Comparison of ENCODE assay signal across 31 cellular contexts in genomic region chr11:56533054-56533740, GRCh38. TPM values are rescaled to one million over a fixed set of nuclear protein-coding genes. Genes with fewer than 3 reads are reported as not detected.
"Had no signal": no experiment of that assay in that cellular context is flagged by ENCODE, and none has a peak within 500 bp of the region (broad histone marks: within the 10 kb centered on the region; RNA-seq: fewer than 3 reads in every experiment).

No MANE protein-coding gene starts in this region.

- ATAC-seq: activated CD4-positive, alpha-beta T cell treated with anti-CD3 and anti-CD28 coated beads for 36 hours; activated CD4-positive, CD25-positive, alpha-beta regulatory T cell treated with anti-CD3 and anti-CD28 coated beads, Interleukin-2, amount 50 U/mL, for 24 hours; activated CD8-positive, alpha-beta T cell treated with anti-CD3 and anti-CD28 coated beads, Interleukin-2, amount 10 ng/mL, durations not matched to agents 7 days and 5 days; WTC11 had no signal

- H3K4me3 ChIP-seq: ascending aorta, cardiac muscle cell, Peyer's patch, SJSA1 had no signal

- DNase-seq: activated CD4-positive, alpha-beta T cell treated with anti-CD3 and anti-CD28 coated beads for 36 hours; activated CD4-positive, alpha-beta T cell treated with anti-CD3 and anti-CD28 coated beads, Interleukin-2, amount 10 ng/mL, durations not matched to agents 7 days and 5 days; activated CD4-positive, alpha-beta T cell treated with anti-CD3 and anti-CD28 coated beads, Interleukin-2, amount 50 U/mL, for 48 hours; activated CD8-positive, alpha-beta T cell treated with anti-CD3 and anti-CD28 coated beads, Interleukin-2, amount 10 ng/mL, durations not matched to agents 7 days and 5 days; activated gamma-delta T cell; activated naive CD4-positive, alpha-beta T cell treated with Interleukin-2 at 50 U/mL for 16 hours; activated naive CD8-positive, alpha-beta T cell treated with anti-CD3 and anti-CD28 coated beads, Interleukin-2, amount 10 ng/mL, durations not matched to agents 7 days and 5 days; activated T-cell treated with anti-CD3 and anti-CD28 coated beads, Interleukin-2, amount 50 U/mL, for 24 hours; amygdala; NCI-H1105; NCI-H1417 treated with DMSO at 0.1 percent for 48 hours; NCI-H187 treated with DMSO at 0.1 percent for 48 hours; NCI-H2081; NCI-H2171 treated with DMSO at 0.1 percent for 48 hours; NCI-H226; NCI-H446 treated with DMSO at 0.1 percent for 48 hours; NCI-H524 treated with DMSO at 0.1 percent for 48 hours; Peyer's patch; RPMI8226; SHP77 treated with DMSO at 0.1 percent for 48 hours; SK-N-SH had no signal

- H3K27me3 ChIP-seq: ascending aorta, cardiac muscle cell, Peyer's patch, SJSA1 had no signal

- H3K27ac ChIP-seq: ascending aorta, cardiac muscle cell, SJSA1 had no signal

- H3K27me3 Mint-ChIP-seq: activated CD4-positive, alpha-beta T cell treated with anti-CD3 and anti-CD28 coated beads for 36 hours; activated CD4-positive, alpha-beta T cell treated with anti-CD3 and anti-CD28 coated beads, Interleukin-2, amount 10 ng/mL, durations not matched to agents 7 days and 5 days; activated naive CD4-positive, alpha-beta T cell treated with anti-CD3 and anti-CD28 coated beads, Interleukin-2, amount 50 U/mL, for 24 hours; activated naive CD8-positive, alpha-beta T cell treated with anti-CD3 and anti-CD28 coated beads, Interleukin-2, amount 10 ng/mL, durations not matched to agents 7 days and 5 days; activated T-cell treated with anti-CD3 and anti-CD28 coated beads, Interleukin-2, amount 50 U/mL, for 24 hours had no signal

- H3K4me1 Mint-ChIP-seq: activated CD4-positive, alpha-beta T cell treated with anti-CD3 and anti-CD28 coated beads for 36 hours; activated CD4-positive, alpha-beta T cell treated with anti-CD3 and anti-CD28 coated beads, Interleukin-2, amount 10 ng/mL, durations not matched to agents 7 days and 5 days; activated naive CD4-positive, alpha-beta T cell treated with anti-CD3 and anti-CD28 coated beads, Interleukin-2, amount 50 U/mL, for 24 hours; activated naive CD8-positive, alpha-beta T cell treated with anti-CD3 and anti-CD28 coated beads, Interleukin-2, amount 10 ng/mL, durations not matched to agents 7 days and 5 days had no signal

- H3K27ac Mint-ChIP-seq: activated CD4-positive, alpha-beta T cell treated with anti-CD3 and anti-CD28 coated beads for 36 hours; activated CD4-positive, alpha-beta T cell treated with anti-CD3 and anti-CD28 coated beads, Interleukin-2, amount 10 ng/mL, durations not matched to agents 7 days and 5 days; activated CD8-positive, alpha-beta T cell treated with anti-CD3 and anti-CD28 coated beads, Interleukin-2, amount 10 ng/mL, durations not matched to agents 7 days and 5 days; activated naive CD4-positive, alpha-beta T cell treated with anti-CD3 and anti-CD28 coated beads, Interleukin-2, amount 50 U/mL, for 24 hours; activated naive CD8-positive, alpha-beta T cell treated with anti-CD3 and anti-CD28 coated beads, Interleukin-2, amount 10 ng/mL, durations not matched to agents 7 days and 5 days; activated T-cell treated with anti-CD3 and anti-CD28 coated beads, Interleukin-2, amount 50 U/mL, for 24 hours; activated T-helper 2 cell treated with anti-CD3 and anti-CD28 coated beads, Interferon-gamma antibody, Interleukin-2, Interleukin-4, amounts not matched to agents 10 μg/mL and 5 μg/mL and 100 μg/mL, durations not matched to agents 14 hours and 24 hours and 36 hours; T-helper 1 cell treated with Interleukin-12 subunit alpha and Interleukin-12 subunit beta and Interleukin-4 antibody, amounts not matched to agents 30 μg/mL and 1 μg/mL, for 36 hours; T-helper 2 cell treated with Interferon-gamma antibody and Interleukin-4, amounts not matched to agents 5 μg/mL and 100 μg/mL, for 36 hours; WTC11 had no signal

- H3K36me3 Mint-ChIP-seq: activated naive CD4-positive, alpha-beta T cell treated with anti-CD3 and anti-CD28 coated beads, Interleukin-2, amount 50 U/mL, for 24 hours; activated naive CD8-positive, alpha-beta T cell treated with anti-CD3 and anti-CD28 coated beads, Interleukin-2, amount 10 ng/mL, durations not matched to agents 7 days and 5 days had no signal

- H3K9me3 Mint-ChIP-seq: activated naive CD8-positive, alpha-beta T cell treated with anti-CD3 and anti-CD28 coated beads, Interleukin-2, amount 10 ng/mL, durations not matched to agents 7 days and 5 days had no signal

- H3K4me1 ChIP-seq: ascending aorta, Peyer's patch, SJSA1 had no signal

- H3K4me3 Mint-ChIP-seq: activated CD4-positive, alpha-beta T cell treated with anti-CD3 and anti-CD28 coated beads for 36 hours; activated CD4-positive, alpha-beta T cell treated with anti-CD3 and anti-CD28 coated beads, Interleukin-2, amount 10 ng/mL, durations not matched to agents 7 days and 5 days; activated CD8-positive, alpha-beta T cell treated with anti-CD3 and anti-CD28 coated beads, Interleukin-2, amount 10 ng/mL, durations not matched to agents 7 days and 5 days; activated naive CD4-positive, alpha-beta T cell treated with anti-CD3 and anti-CD28 coated beads, Interleukin-2, amount 50 U/mL, for 24 hours; activated naive CD8-positive, alpha-beta T cell treated with anti-CD3 and anti-CD28 coated beads, Interleukin-2, amount 10 ng/mL, durations not matched to agents 7 days and 5 days; activated T-cell treated with anti-CD3 and anti-CD28 coated beads, Interleukin-2, amount 50 U/mL, for 24 hours; T-helper 1 cell treated with Interleukin-12 subunit alpha and Interleukin-12 subunit beta and Interleukin-4 antibody, amounts not matched to agents 30 μg/mL and 1 μg/mL, for 36 hours; T-helper 2 cell treated with Interferon-gamma antibody and Interleukin-4, amounts not matched to agents 5 μg/mL and 100 μg/mL, for 36 hours; WTC11 had no signal

- H3K9me3 ChIP-seq: ascending aorta, Peyer's patch, SJSA1, SK-N-SH had no signal

- H3K9ac ChIP-seq: SK-N-SH had no signal

- H3K36me3 ChIP-seq: ascending aorta, cardiac muscle cell, Peyer's patch, SJSA1 had no signal

RNA-seq across cellular contexts. Expression of gene OR5M11, which starts 9.9 kb away (rescaled TPM):
- total RNA-seq: activated CD4-positive, alpha-beta T cell treated with anti-CD3 and anti-CD28 coated beads for 36 hours; activated CD4-positive, alpha-beta T cell treated with anti-CD3 and anti-CD28 coated beads, Interleukin-2, amount 10 ng/mL, durations not matched to agents 7 days and 5 days; activated CD8-positive, alpha-beta T cell treated with anti-CD3 and anti-CD28 coated beads, Interleukin-2, amount 10 ng/mL, durations not matched to agents 7 days and 5 days; activated naive CD8-positive, alpha-beta T cell treated with anti-CD3 and anti-CD28 coated beads, Interleukin-2, amount 10 ng/mL, durations not matched to agents 7 days and 5 days; activated T-helper 2 cell treated with anti-CD3 and anti-CD28 coated beads, Interferon-gamma antibody, Interleukin-2, Interleukin-4, amounts not matched to agents 10 μg/mL and 5 μg/mL and 100 μg/mL, durations not matched to agents 14 hours and 24 hours and 36 hours; ascending aorta; cardiac muscle cell; MCF 10A; Peyer's patch; SJSA1; WTC11 had no signal

RNA-seq across cellular contexts. Expression of gene OR5M8, which starts 42.0 kb away (rescaled TPM):
- total RNA-seq: activated CD4-positive, alpha-beta T cell treated with anti-CD3 and anti-CD28 coated beads for 36 hours; activated CD4-positive, alpha-beta T cell treated with anti-CD3 and anti-CD28 coated beads, Interleukin-2, amount 10 ng/mL, durations not matched to agents 7 days and 5 days; activated CD8-positive, alpha-beta T cell treated with anti-CD3 and anti-CD28 coated beads, Interleukin-2, amount 10 ng/mL, durations not matched to agents 7 days and 5 days; activated naive CD8-positive, alpha-beta T cell treated with anti-CD3 and anti-CD28 coated beads, Interleukin-2, amount 10 ng/mL, durations not matched to agents 7 days and 5 days; activated T-helper 2 cell treated with anti-CD3 and anti-CD28 coated beads, Interferon-gamma antibody, Interleukin-2, Interleukin-4, amounts not matched to agents 10 μg/mL and 5 μg/mL and 100 μg/mL, durations not matched to agents 14 hours and 24 hours and 36 hours; ascending aorta; cardiac muscle cell; MCF 10A; Peyer's patch; SJSA1; WTC11 had no signal

RNA-seq across cellular contexts. Expression of gene OR5M10, which starts 44.3 kb away (rescaled TPM):
- total RNA-seq: activated CD4-positive, alpha-beta T cell treated with anti-CD3 and anti-CD28 coated beads for 36 hours; activated CD4-positive, alpha-beta T cell treated with anti-CD3 and anti-CD28 coated beads, Interleukin-2, amount 10 ng/mL, durations not matched to agents 7 days and 5 days; activated CD8-positive, alpha-beta T cell treated with anti-CD3 and anti-CD28 coated beads, Interleukin-2, amount 10 ng/mL, durations not matched to agents 7 days and 5 days; activated naive CD8-positive, alpha-beta T cell treated with anti-CD3 and anti-CD28 coated beads, Interleukin-2, amount 10 ng/mL, durations not matched to agents 7 days and 5 days; activated T-helper 2 cell treated with anti-CD3 and anti-CD28 coated beads, Interferon-gamma antibody, Interleukin-2, Interleukin-4, amounts not matched to agents 10 μg/mL and 5 μg/mL and 100 μg/mL, durations not matched to agents 14 hours and 24 hours and 36 hours; ascending aorta; cardiac muscle cell; MCF 10A; Peyer's patch; SJSA1; WTC11 had no signal
